Comparison of ENCODE assay signal across 8 cellular contexts in the genomic region with DNA sequence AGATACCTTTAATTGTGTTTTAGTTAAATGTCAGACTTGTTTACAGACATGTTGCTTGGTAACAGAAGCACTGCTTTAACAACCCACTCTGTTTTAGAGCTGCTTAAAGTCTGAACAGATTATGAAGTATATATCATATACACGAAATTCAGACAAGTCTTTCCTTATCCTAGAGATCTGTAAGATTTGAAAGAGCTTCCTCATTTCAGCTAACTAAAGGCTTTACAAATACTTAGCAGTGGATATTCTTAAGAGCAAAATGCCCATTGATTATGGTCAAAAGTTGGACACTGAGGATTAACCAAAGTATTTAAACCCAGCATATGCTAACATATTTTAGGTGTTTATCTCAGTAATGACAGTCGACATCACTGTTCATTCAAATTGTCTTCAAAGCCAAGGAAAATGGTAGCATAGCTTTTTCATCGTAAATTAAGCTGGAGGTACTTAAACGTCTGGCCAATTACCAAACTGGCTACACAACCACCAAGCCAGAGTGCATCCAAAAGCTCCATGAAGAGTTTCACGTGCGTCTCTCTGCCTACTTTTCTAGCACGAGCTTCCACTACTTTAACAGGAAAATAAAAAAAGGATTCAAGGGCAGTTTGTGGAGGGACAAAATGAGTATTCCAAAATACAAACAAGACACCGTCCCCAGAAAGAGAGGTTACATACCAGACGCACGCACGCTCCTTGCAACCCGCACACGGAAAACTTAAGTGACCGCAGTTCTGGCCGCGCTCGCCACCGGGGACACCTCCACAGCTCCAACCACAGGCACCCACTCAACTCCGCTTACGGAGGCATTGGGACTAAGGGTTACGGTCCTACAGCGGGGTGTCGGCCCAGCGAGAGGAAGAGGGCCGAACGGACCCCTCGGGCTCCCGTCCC. TPM values are rescaled to one million over a fixed set of nuclear protein-coding genes. Genes with fewer than 3 reads are reported as not detected.
DNase-seq lines count a peak whose midpoint lies in the region; ATAC-seq and TF ChIP-seq lines count a peak whose summit lies in the region.

No MANE protein-coding gene starts in this region.

- H3K18ac ChIP-seq in mesendoderm (ENCODE audit: low read length): peak overlapping the region; percentile 15

- H3K36me3 ChIP-seq in RWPE2 (ENCODE audit: low read depth) (peaks cover 8% of the 10 kb centered on the region; the same call in 1 of the 2 replicates), mesendoderm (ENCODE audit: control insufficient read depth, insufficient read depth, low read length) (no peaks in the 10 kb centered on the region), upper lobe of right lung (no peaks in the 10 kb centered on the region)

- H3K4me3 ChIP-seq in RWPE2 (ENCODE audit: severe bottlenecking): peak overlapping the region; percentile 60
- peak overlapping the region; percentile 89 for H3K4me3 ChIP-seq in mesendoderm (ENCODE audit: low read length)
- H3K4me3 ChIP-seq in upper lobe of right lung: peak overlapping the region; percentile 78

- H3K4ac ChIP-seq in mesendoderm (ENCODE audit: low read depth, low read length): no peak overlapping the region

- ATAC-seq in GM19372 (IDR thresholded peaks at IDR 0.05; ENCODE audit: low read depth, unreplicated experiment): peak; percentile 35
- ATAC-seq in HG03469 (IDR thresholded peaks at IDR 0.05; ENCODE audit: unreplicated experiment): peak; percentile 23
- ATAC-seq in RWPE2 (ENCODE audit: low read depth): peak; percentile 57; the same call in 2 of the 3 replicates
- ATAC-seq in upper lobe of right lung: peak; percentile 74

- no peaks in the 10 kb centered on the region for H3K27me3 ChIP-seq in RWPE2 (ENCODE audit: insufficient read depth, poor library complexity, severe bottlenecking)
- no peaks in the 10 kb centered on the region for H3K27me3 ChIP-seq in mesendoderm (ENCODE audit: insufficient read depth, low read length, poor library complexity)
- no peaks in the 10 kb centered on the region for H3K27me3 ChIP-seq in upper lobe of right lung

- H3K9ac ChIP-seq in mesendoderm (ENCODE audit: low read length): peak overlapping the region; percentile 95

- peaks cover 4% of the 10 kb centered on the region for H3K79me1 ChIP-seq in mesendoderm (ENCODE audit: low read length)

- no peak overlapping the region for H2BK15ac ChIP-seq in mesendoderm (replicated peaks; ENCODE audit: low read depth)

- DNase-seq in COLO668 (lab: John Stamatoyannopoulos, UW; ENCODE audit: unreplicated experiment) (peak; percentile 78), RWPE2 (ENCODE audit: low spot score) (peak; percentile 44), dermis microvascular lymphatic vessel endothelial cell (ENCODE audit: low read depth in 2 of 2) (peak; percentile 25 to 34), mesendoderm (peak; percentile 49), upper lobe of right lung (no peak), putamen (ENCODE audit: low spot score) (no peak)

- peak overlapping the region; percentile 47 for H3K27ac ChIP-seq in RWPE2 (ENCODE audit: poor library complexity, severe bottlenecking)
- peak overlapping the region; percentile 15 for H3K27ac ChIP-seq in mesendoderm (ENCODE audit: low read depth, low read length)
- peak overlapping the region; percentile 90 for H3K27ac ChIP-seq in upper lobe of right lung

- no peaks in the 10 kb centered on the region for H3K79me2 ChIP-seq in mesendoderm (ENCODE audit: control insufficient read depth, insufficient read depth, low read length)

- H3K56ac ChIP-seq in mesendoderm (ENCODE audit: low read length): peak overlapping the region; percentile 98

- no peak overlapping the region for H4K8ac ChIP-seq in mesendoderm (ENCODE audit: low read depth, low read length)

- intact Hi-C loops in upper lobe of right lung (cut with DNase I): no loop called here

- no peaks in the 10 kb centered on the region for H3K9me3 ChIP-seq in RWPE2 (ENCODE audit: severe bottlenecking)
- no peaks in the 10 kb centered on the region for H3K9me3 ChIP-seq in upper lobe of right lung

- peak overlapping the region; percentile 29 for H2BK5ac ChIP-seq in mesendoderm (ENCODE audit: low read length)

- H2AK5ac ChIP-seq in mesendoderm (ENCODE audit: low read length): no peak overlapping the region

- WGBS in mesendoderm (ENCODE audit: extremely low coverage, insufficient coverage, low lambda C conversion rate): no CpG with 5 or more reads among the region's 28 CpGs

- H3K23ac ChIP-seq in mesendoderm (ENCODE audit: low read length): no peak overlapping the region

- TF ChIP-seq CTCF in RWPE2 (IDR thresholded peaks at IDR 0.05; ENCODE audit: poor library complexity, severe bottlenecking): no peak
- no peak for TF ChIP-seq CTCF in upper lobe of right lung (IDR thresholded peaks at IDR 0.05)

- peak overlapping the region; percentile 39 for H3K4me2 ChIP-seq in mesendoderm (ENCODE audit: low read length)

- H2BK120ac ChIP-seq in mesendoderm (ENCODE audit: low read depth, low read length): no peak overlapping the region

- no peak overlapping the region for H4K5ac ChIP-seq in mesendoderm (ENCODE audit: low read length)

- H3K4me1 ChIP-seq in RWPE2 (ENCODE audit: insufficient read depth, poor library complexity, severe bottlenecking): peaks cover 3% of the 10 kb centered on the region
- H3K4me1 ChIP-seq in mesendoderm (ENCODE audit: control insufficient read depth, low read depth, low read length): no peaks in the 10 kb centered on the region
- peaks cover 15% of the 10 kb centered on the region for H3K4me1 ChIP-seq in upper lobe of right lung

RNA-seq across cellular contexts. Expression of a gene that starts 0.5 kb away (rescaled TPM):
- total RNA-seq in dermis microvascular lymphatic vessel endothelial cell (3.4 and 4.7 TPM in 2 replicates), upper lobe of right lung (11.0 TPM)
- 12.5 TPM for polyA plus RNA-seq in mesendoderm (2013, experiment 1 of 2)
- 11.2 TPM for polyA plus RNA-seq in mesendoderm (2013, experiment 2 of 2)

Comparison
In these comparisons a context has a peak if more than half of its experiments do, and no peak if none do; other contexts are left out.
1. DNase-seq: peak in COLO668 (single experiment), RWPE2 (single experiment), dermis microvascular lymphatic vessel endothelial cell (2 of 2) and mesendoderm (single experiment); none in upper lobe of right lung (single experiment) and putamen (single experiment).
2. ATAC-seq: peak in every context shown above with its lines; median percentile 74 in upper lobe of right lung; 57 in RWPE2; 35 in GM19372; 23 in HG03469.
3. H3K27ac ChIP-seq: peak in every context shown above with its lines; median percentile 90 in upper lobe of right lung; 47 in RWPE2; 15 in mesendoderm.
4. Peak in every context shown above with its lines, with median percentiles within 50 percentile points of each other: H3K4me3 ChIP-seq.